12 cellular contexts compared by ENCODE assay signal in the genomic region with DNA sequence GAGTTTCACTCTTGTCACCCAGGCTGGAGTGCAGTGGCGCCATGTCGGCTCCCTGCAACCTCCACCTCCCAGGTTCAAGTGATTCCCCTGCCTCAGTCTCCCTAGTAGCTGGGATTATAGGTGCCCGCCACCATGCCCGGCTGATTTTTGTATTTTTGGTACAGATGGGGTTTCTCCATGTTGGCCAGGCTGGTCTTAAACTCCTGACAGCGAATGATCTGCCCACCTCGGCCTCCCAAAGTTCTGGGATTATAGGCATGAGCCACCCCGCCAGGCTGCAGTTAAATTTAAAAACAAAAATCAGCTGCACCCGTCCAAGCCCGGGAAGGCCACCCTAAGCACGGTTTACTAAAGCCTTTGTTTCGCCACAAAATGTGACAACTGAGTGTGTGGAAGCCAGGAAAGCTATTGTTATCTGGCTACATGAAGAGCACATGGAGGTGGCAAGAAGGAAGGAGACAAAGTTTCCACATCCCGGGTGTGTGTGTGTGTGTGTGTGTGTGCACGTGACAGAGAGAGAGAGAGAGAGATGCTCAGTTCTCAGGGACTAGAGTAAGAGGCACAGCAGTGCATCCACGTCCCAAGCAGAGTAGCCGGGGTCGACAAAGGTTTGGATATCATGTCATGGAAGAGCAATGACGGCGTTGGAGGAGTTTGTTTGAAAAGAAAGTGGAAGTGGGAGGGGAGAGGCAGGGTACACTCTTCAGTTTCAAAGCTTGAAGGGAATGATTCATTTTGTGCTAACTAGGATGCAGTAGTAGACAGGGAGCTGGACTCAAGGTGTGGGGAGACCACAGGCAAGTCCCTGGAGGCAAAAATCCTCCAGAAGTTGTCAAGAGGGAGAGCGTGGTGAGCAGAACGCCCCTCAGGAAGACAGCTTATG. TPM values are rescaled to one million over a fixed set of nuclear protein-coding genes. Genes with fewer than 3 reads are reported as not detected.
A peak's percentile ranks its signal among the peaks of the same experiment; 100 is the strongest.
DNase-seq lines count a peak whose midpoint lies in the region; ATAC-seq, FAIRE-seq and TF ChIP-seq lines count a peak whose summit lies in the region.
"Had no signal": no experiment of that assay in that cellular context is flagged by ENCODE, and none has a peak within 500 bp of the region (broad histone marks: within the 10 kb centered on the region; RNA-seq: fewer than 3 reads in every experiment).

No MANE protein-coding gene starts in this region.

- TF ChIP-seq CTCF in OCI-LY1 (IDR thresholded peaks at IDR 0.05; ENCODE audit: low read length) (no peak), K562 (IDR thresholded peaks at IDR 0.05 in 2 of 3, conservative IDR thresholded peaks at IDR 0.05 in 1 of 3; ENCODE audit: insufficient read depth in 2 of 3, low read depth in 1 of 3, low read length in 3 of 3) (no peak), psoas muscle (IDR thresholded peaks at IDR 0.05) (no peak)

- no peaks in the 10 kb centered on the region for H3K79me1 ChIP-seq in trophoblast cell (ENCODE audit: low read length)

- BruUV-seq in K562 (replicated peaks; lab: Mats Ljungman, UMichigan) = no TSS peak

- intact Hi-C loops in K562 (cut with micrococcal nuclease) = no loop called here
- intact Hi-C loops in psoas muscle (cut with DNase I) = no loop called here

- CTCF ChIA-PET in K562 (lab: Yijun Ruan, JAX; ENCODE audit: low intra/inter-chr PET ratio) = no interaction called here

- no peaks in the 10 kb centered on the region for H3K9me1 ChIP-seq in K562 (ENCODE audit: control insufficient read depth, insufficient read depth, low read length)

- in situ Hi-C loops in K562 (cut with MboI) = no loop called here

- H3K27me3 ChIP-seq in OCI-LY1 (ENCODE audit: insufficient read depth, low read length) (no peaks in the 10 kb centered on the region), K562 (ENCODE audit: control insufficient read depth in 2 of 2, insufficient read depth in 2 of 2, low read length in 2 of 2) (no peaks in the 10 kb centered on the region), small intestine (ENCODE audit: control insufficient read depth in 2 of 2, insufficient read depth in 2 of 2, low read length in 2 of 2) (no peaks in the 10 kb centered on the region), psoas muscle (ENCODE audit: insufficient read depth in 3 of 3, low read length in 2 of 3) (no peaks in the 10 kb centered on the region), trophoblast cell (ENCODE audit: insufficient read depth, low read length) (no peaks in the 10 kb centered on the region)

- H3K23ac ChIP-seq in trophoblast cell (ENCODE audit: low read length) = no peak overlapping the region

- H3F3A ChIP-seq in OCI-LY1 (ENCODE audit: insufficient read depth, low read length) = peaks cover 11% of the 10 kb centered on the region

- H3K18ac ChIP-seq in trophoblast cell (ENCODE audit: low read length) = no peak overlapping the region

- no peak overlapping the region for H2BK5ac ChIP-seq in trophoblast cell (ENCODE audit: low read depth, low read length, poor library complexity)

- H4K8ac ChIP-seq in trophoblast cell (ENCODE audit: low read depth, low read length) = no peak overlapping the region

- no peak overlapping the region for H2BK120ac ChIP-seq in trophoblast cell (ENCODE audit: insufficient read depth, low read length, poor library complexity)

- H3K4me2 ChIP-seq in OCI-LY1 (ENCODE audit: low read length) (peak overlapping the region; percentile 52; the same call in 1 of the 2 replicates), K562 (ENCODE audit: insufficient read depth, low read length) (no peak overlapping the region), trophoblast cell (ENCODE audit: low read length) (no peak overlapping the region)

- ATAC-seq in K562 (no peak), psoas muscle (no peak)

- 74% methylated on average over 12 of the region's 20 CpGs for WGBS in K562 (ENCODE audit: insufficient coverage, low coverage, missing lambda C conversion rate)
- WGBS in small intestine, 3 donors = 73 to 85% (median 75%) methylated on average over 20 of the region's 20 CpGs
- 85 to 86% (median 85%) methylated on average over 19 to 20 of the region's 20 CpGs for WGBS in psoas muscle, 3 donors
- WGBS in trophoblast cell (ENCODE audit: extremely low coverage, insufficient coverage, insufficient read length) = no CpG with 5 or more reads among the region's 20 CpGs

- H3K9me3 ChIP-seq in OCI-LY1 (ENCODE audit: low read length) (no peaks in the 10 kb centered on the region), K562 (replicated peaks; ENCODE audit: control insufficient read depth, insufficient read depth, low read depth, low read length) (no peaks in the 10 kb centered on the region), small intestine (ENCODE audit: control insufficient read depth, low read depth) (no peaks in the 10 kb centered on the region), psoas muscle (no peaks in the 10 kb centered on the region), trophoblast cell (ENCODE audit: insufficient read depth, low read depth, low read length) (no peaks in the 10 kb centered on the region)

- POLR2A ChIA-PET in K562 (lab: Yijun Ruan, JAX) = no interaction called here

- H3K4me3 ChIP-seq in OCI-LY1 (ENCODE audit: low read depth, low read length, poor library complexity, severe bottlenecking) (no peak overlapping the region), K562 (no peak overlapping the region), small intestine (ENCODE audit: low read depth in 1 of 2, low read length in 2 of 2) (no peak overlapping the region), psoas muscle (no peak overlapping the region), trophoblast cell (ENCODE audit: low read depth, low read length) (no peak overlapping the region)

- H3K9ac ChIP-seq in OCI-LY1 (ENCODE audit: low read length) = peak overlapping the region; percentile 13; the same call in 1 of the 2 replicates
- H3K9ac ChIP-seq in K562 (ENCODE audit: insufficient read depth in 1 of 2, low read depth in 2 of 2, low read length in 2 of 2) = no peak overlapping the region
- H3K9ac ChIP-seq in trophoblast cell (ENCODE audit: low read length) = no peak overlapping the region

- H4K91ac ChIP-seq in trophoblast cell (ENCODE audit: low read depth, low read length) = no peak overlapping the region

- H3K9me2 ChIP-seq in OCI-LY1 (ENCODE audit: low read depth, low read length) = no peaks in the 10 kb centered on the region

- no peak for TF ChIP-seq EP300 in K562 (IDR thresholded peaks at IDR 0.05; ENCODE audit: low read length)

- H3K36me3 ChIP-seq in OCI-LY1 (ENCODE audit: insufficient read depth, low read length) (peaks cover 17% of the 10 kb centered on the region; the same call in 1 of the 2 replicates), K562 (ENCODE audit: control insufficient read depth, insufficient read depth, low read length) (no peaks in the 10 kb centered on the region), small intestine (ENCODE audit: control insufficient read depth in 2 of 2, insufficient read depth in 2 of 2, low read length in 2 of 2) (no peaks in the 10 kb centered on the region), psoas muscle (ENCODE audit: insufficient read depth in 1 of 2, low read depth in 1 of 2) (no peaks in the 10 kb centered on the region), trophoblast cell (ENCODE audit: control insufficient read depth in 1 of 2, insufficient read depth in 2 of 2, low read length in 2 of 2) (no peaks in the 10 kb centered on the region)

- H3K79me2 ChIP-seq in OCI-LY1 (ENCODE audit: insufficient read depth, low read length) (no peaks in the 10 kb centered on the region), K562 (ENCODE audit: control insufficient read depth, insufficient read depth, low read length) (no peaks in the 10 kb centered on the region), trophoblast cell (ENCODE audit: control insufficient read depth, insufficient read depth, low read length, poor library complexity) (no peaks in the 10 kb centered on the region)

- no peak overlapping the region for H3K4ac ChIP-seq in trophoblast cell (ENCODE audit: low read depth, low read length)

- H4K20me1 ChIP-seq in OCI-LY1 (ENCODE audit: insufficient read depth, low read length) = no peaks in the 10 kb centered on the region
- H4K20me1 ChIP-seq in K562 (replicated peaks; ENCODE audit: control insufficient read depth, insufficient read depth, low read length) = no peaks in the 10 kb centered on the region

- H3K14ac ChIP-seq in trophoblast cell (ENCODE audit: low read length) = no peak overlapping the region

- no peak overlapping the region for H4K12ac ChIP-seq in trophoblast cell (ENCODE audit: low read depth, low read length)

- no peak overlapping the region for H2AFZ ChIP-seq in OCI-LY1 (ENCODE audit: low read length)
- peak overlapping the region; percentile 40; the same call in 1 of the 2 replicates for H2AFZ ChIP-seq in K562 (ENCODE audit: low read depth, low read length)
- no peak overlapping the region for H2AFZ ChIP-seq in trophoblast cell (ENCODE audit: insufficient read depth, low read length, poor library complexity)

- TF ChIP-seq POLR2A in GM12892 (IDR thresholded peaks at IDR 0.05; ENCODE audit: low read depth, low read length) (no peak), K562 (conservative IDR thresholded peaks at IDR 0.05) (no peak)

- no peak for TF ChIP-seq RAD21 in K562 (CRISPR knock-in tag; conservative IDR thresholded peaks at IDR 0.05 in 1 of 2, IDR thresholded peaks at IDR 0.05 in 1 of 2)

- H3K4me1 ChIP-seq in OCI-LY1 (ENCODE audit: insufficient read depth, low read length, severe bottlenecking) (peaks cover 96% of the 10 kb centered on the region), K562 (replicated peaks in 1 of 2; ENCODE audit: control insufficient read depth in 2 of 2, insufficient read depth in 2 of 2, low read length in 2 of 2) (peaks cover 26 to 29% of the 10 kb centered on the region in 2 experiments), small intestine (ENCODE audit: control insufficient read depth in 2 of 2, insufficient read depth in 1 of 2, low read depth in 1 of 2, low read length in 1 of 2) (peaks cover 0 to 2% of the 10 kb centered on the region in 2 donors), psoas muscle (peaks cover 14% of the 10 kb centered on the region), trophoblast cell (ENCODE audit: control insufficient read depth in 1 of 2, insufficient read depth in 2 of 2, low read length in 2 of 2) (no peaks in the 10 kb centered on the region)

- no peak overlapping the region for H2BK12ac ChIP-seq in trophoblast cell (ENCODE audit: low read length)

- FAIRE-seq in GM12892 (lab: Jason Lieb, UNC) (peak; percentile 96), K562 (lab: Jason Lieb, UNC) (no peak), small intestine (lab: Jason Lieb, UNC) (no peak)
- FAIRE-seq: colon had no signal

- H3K27ac ChIP-seq in OCI-LY1 (ENCODE audit: low read depth, low read length, poor library complexity, severe bottlenecking) (peak overlapping the region; percentile 95), K562 (ENCODE audit: extremely low read depth, low read depth, low read length) (no peak overlapping the region), small intestine (ENCODE audit: low read depth in 1 of 2, low read length in 1 of 2) (peak overlapping the region; percentile 43 to 93), psoas muscle (no peak overlapping the region), trophoblast cell (ENCODE audit: low read depth, low read length) (no peak overlapping the region)

- H2AK5ac ChIP-seq in trophoblast cell (ENCODE audit: low read length) = no peak overlapping the region

- DNase-seq in GM12892 (ENCODE audit: insufficient read length) = no peak
- no peak for DNase-seq in K562 (ENCODE audit: extremely low read depth in 1 of 4, low spot score in 3 of 4)
- no peak for DNase-seq in small intestine
- DNase-seq in psoas muscle = no peak
- DNase-seq in hippocampal formation (lab: John Stamatoyannopoulos, UW) = no peak
- no peak for DNase-seq in trophoblast cell

RNA-seq across cellular contexts. Expression of a gene that starts 20.1 kb away (rescaled TPM):
- polyA plus RNA-seq in GM12892 (2012; ENCODE audit: missing spikeins) = 81.6 TPM
- 2.4 and 2.7 TPM in 2 replicates for total RNA-seq in K562 (2011; cell fraction: chromatin; rRNA removed; ENCODE audit: low replicate concordance)
- 1.5 and 1.6 TPM in 2 replicates for total RNA-seq in K562 (2011; cell fraction: nucleolus; rRNA removed)
- 1.3 and 3.4 TPM in 2 replicates for total RNA-seq in K562 (2011; cell fraction: nucleoplasm; rRNA removed)
- total RNA-seq in K562 (2014; rRNA removed) (1.9 and 3.1 TPM in 2 replicates), K562 (2014; rRNA removed; fragmentation: Illumina TruSeq; extraction: Trizol) (2.3 and 3.9 TPM in 2 replicates), K562 (2015; rRNA removed; fragmentation: Illumina TruSeq; extraction: Trizol) (4.5 and 6.2 TPM in 2 replicates), K562 (2021) (4.3 and 5.6 TPM in 2 replicates), psoas muscle (1 to 10 TPM; 2.8 to 4.2 (median 3.7) TPM)
- polyA plus RNA-seq in K562 (2011; rRNA removed) (0.78 and 9.7 TPM in 2 replicates), K562 (2014; fragmentation: Illumina TruSeq; extraction: Trizol) (3.7 and 4.2 TPM in 2 replicates), K562 (2014; fragmentation: Nextera tagmentation; extraction: Ambion mirVana) (under 1 TPM; 0.55 to 0.63 TPM), K562 (2014; rRNA removed) (1.9 and 2.2 TPM in 2 replicates), small intestine (1 to 10 TPM; 4.7 to 7.9 (median 5.9) TPM), psoas muscle (1 to 10 TPM; 1.2 to 2.4 (median 2.4) TPM)
- polyA plus RNA-seq in K562 (2011; cell fraction: cytosol; rRNA removed) = 0.67 and 4.5 TPM in 2 replicates
- polyA plus RNA-seq in K562 (2011; cell fraction: nucleus; rRNA removed) = 2.0 and 13.9 TPM in 2 replicates
- 3.4 and 7.8 TPM in 2 replicates for polyA plus RNA-seq in K562 (2012)
- 1.4 and 16.3 TPM in 2 replicates for polyA minus RNA-seq in K562 (2011; rRNA and poly(A)+ RNA removed)
- 1.5 and 18.9 TPM in 2 replicates for polyA minus RNA-seq in K562 (2011; cell fraction: cytosol; rRNA and poly(A)+ RNA removed)
- 2.2 and 16.2 TPM in 2 replicates for polyA minus RNA-seq in K562 (2011; cell fraction: nucleus; rRNA and poly(A)+ RNA removed)
- polyA plus RNA-seq in trophoblast cell (2013) = 6.1 and 6.2 TPM in 2 replicates

RNA-seq across cellular contexts. Expression of a gene that starts 47.7 kb away (rescaled TPM):
- not detected for polyA plus RNA-seq in GM12892 (2012; ENCODE audit: missing spikeins)
- not detected in 2 replicates for total RNA-seq in K562 (2011; cell fraction: chromatin; rRNA removed; ENCODE audit: low replicate concordance)
- total RNA-seq in K562 (2011; cell fraction: nucleolus; rRNA removed) = not detected in 2 replicates
- total RNA-seq in K562 (2011; cell fraction: nucleoplasm; rRNA removed) = not detected in 2 replicates
- total RNA-seq in K562 (2014; rRNA removed) (not detected in 2 replicates), K562 (2014; rRNA removed; fragmentation: Illumina TruSeq; extraction: Trizol) (not detected in 2 replicates), K562 (2015; rRNA removed; fragmentation: Illumina TruSeq; extraction: Trizol) (not detected in 2 replicates), K562 (2021) (not detected in 2 replicates), psoas muscle (not detected)
- polyA plus RNA-seq in K562 (2011; rRNA removed) (not detected in 2 replicates), K562 (2014; fragmentation: Illumina TruSeq; extraction: Trizol) (not detected in 2 replicates), K562 (2014; fragmentation: Nextera tagmentation; extraction: Ambion mirVana) (not detected), K562 (2014; rRNA removed) (not detected in 2 replicates), small intestine (not detected), psoas muscle (not detected)
- not detected in 2 replicates for polyA plus RNA-seq in K562 (2011; cell fraction: cytosol; rRNA removed)
- not detected in 2 replicates for polyA plus RNA-seq in K562 (2011; cell fraction: nucleus; rRNA removed)
- polyA plus RNA-seq in K562 (2012) = not detected in 2 replicates
- not detected in 2 replicates for polyA minus RNA-seq in K562 (2011; rRNA and poly(A)+ RNA removed)
- polyA minus RNA-seq in K562 (2011; cell fraction: cytosol; rRNA and poly(A)+ RNA removed) = not detected in 2 replicates
- not detected in 2 replicates for polyA minus RNA-seq in K562 (2011; cell fraction: nucleus; rRNA and poly(A)+ RNA removed)
- polyA plus RNA-seq in trophoblast cell (2013) = 0.04 TPM in 1 of 2 replicates, not detected in the other
- total RNA-seq: liver; MCF 10A; pulmonary artery endothelial cell; T-helper 2 cell treated with Interferon-gamma antibody and Interleukin-4, amounts not matched to agents 100 ng/mL and 5 ng/mL, for 36 hours had no signal
- polyA plus RNA-seq: liver had no signal

Comparison
In these comparisons a context has a peak if more than half of its experiments do, and no peak if none do; other contexts are left out.
1. H3K27ac ChIP-seq: peak in OCI-LY1 (single experiment) and small intestine (2 of 2); none in K562 (single experiment), psoas muscle (single experiment) and trophoblast cell (single experiment).